Comparison of ENCODE assay signal across 9 cellular contexts in the genomic region with DNA sequence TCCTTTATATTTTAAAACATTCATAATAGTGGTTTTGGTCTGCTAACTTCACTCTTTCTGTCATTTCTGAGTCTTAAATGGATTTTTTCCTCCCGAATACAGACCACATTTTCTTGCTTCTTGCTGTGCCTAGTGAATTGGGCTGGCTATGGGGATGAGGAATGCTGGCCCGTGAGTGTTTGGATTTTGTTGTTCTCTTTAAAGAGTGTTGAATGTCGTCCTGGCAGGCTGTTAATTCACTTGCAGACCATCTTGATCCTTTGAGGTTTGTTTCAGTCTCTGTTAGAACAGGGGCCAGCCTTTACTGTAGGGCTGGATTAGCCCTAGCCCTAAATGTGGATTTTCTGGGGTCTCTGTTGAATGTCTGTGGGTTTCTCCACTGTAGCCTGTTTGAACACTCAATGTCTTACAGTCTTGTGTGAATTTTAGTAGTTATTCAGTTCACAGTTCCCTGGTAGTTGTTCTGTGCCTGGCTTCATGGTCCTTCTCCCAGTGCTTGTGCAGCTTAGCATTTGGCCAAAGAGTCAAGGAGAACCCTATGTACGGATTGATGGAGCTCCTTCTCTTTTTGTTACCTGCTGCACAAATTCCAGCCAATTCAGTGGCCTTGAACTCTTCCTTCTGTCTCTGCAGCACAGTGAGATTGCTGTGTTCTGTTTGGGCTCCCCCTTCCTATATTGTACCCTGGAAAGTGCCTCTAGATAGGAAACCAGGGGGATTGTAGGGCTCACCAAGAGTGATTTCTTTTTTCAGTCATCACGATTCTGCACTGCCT.
A peak's percentile ranks its signal among the peaks of the same experiment; 100 is the strongest.
DNase-seq lines count a peak whose midpoint lies in the region; ATAC-seq and TF ChIP-seq lines count a peak whose summit lies in the region.
"Had no signal": no experiment of that assay in that cellular context is flagged by ENCODE, and none has a peak within 500 bp of the region (broad histone marks: within the 10 kb centered on the region; RNA-seq: fewer than 3 reads in every experiment).

No MANE protein-coding gene starts in this region.

- H3K27ac Mint-ChIP-seq in MCF 10A (ENCODE audit: low read depth, unreplicated experiment), result peak overlapping the region; percentile 18

- peaks cover 3 to 19% of the 10 kb centered on the region in 2 donors for H3K4me1 ChIP-seq in breast epithelium
- H3K4me1 ChIP-seq in Panc1 (ENCODE audit: control insufficient read depth, insufficient read depth, low read length), result peaks cover 49% of the 10 kb centered on the region
- peaks cover 31% of the 10 kb centered on the region for H3K4me1 ChIP-seq in endocrine pancreas (ENCODE audit: control insufficient read depth, insufficient read depth, low read length)
- peaks cover 52 to 99% (median 84%) of the 10 kb centered on the region in 6 donors for H3K4me1 ChIP-seq in spleen

- DNase-seq in MCF 10A (ENCODE audit: unreplicated experiment), result no peak
- DNase-seq in breast epithelium (ENCODE audit: low spot score in 2 of 2), result no peak
- no peak for DNase-seq in Panc1 (ENCODE audit: low read depth, low spot score)
- no peak for DNase-seq in spleen
- DNase-seq in NCI-H2171 treated with DMSO at 0.1 percent for 48 hours (lab: John Stamatoyannopoulos, UW), result no peak
- DNase-seq in NAMALWA (ENCODE audit: low spot score), result no peak
- DNase-seq: H7 had no signal

- BruUV-seq in MCF 10A (replicated peaks; lab: Mats Ljungman, UMichigan) (no TSS peak), Panc1 (replicated peaks; lab: Mats Ljungman, UMichigan) (no TSS peak)

- no peak overlapping the region for H3K9ac ChIP-seq in endocrine pancreas (ENCODE audit: control insufficient read depth, insufficient read depth, low read length)

- H3K27me3 ChIP-seq in breast epithelium, result no peaks in the 10 kb centered on the region
- no peaks in the 10 kb centered on the region for H3K27me3 ChIP-seq in Panc1 (ENCODE audit: control insufficient read depth, insufficient read depth, low read length)
- H3K27me3 ChIP-seq in endocrine pancreas (ENCODE audit: control insufficient read depth, insufficient read depth, low read length), result no peaks in the 10 kb centered on the region
- H3K27me3 ChIP-seq in spleen (replicated peaks in 1 of 7), result no peaks in the 10 kb centered on the region

- H3K9me3 ChIP-seq in breast epithelium (no peaks in the 10 kb centered on the region), Panc1 (ENCODE audit: control insufficient read depth, insufficient read depth, low read depth, low read length) (no peaks in the 10 kb centered on the region), endocrine pancreas (ENCODE audit: control insufficient read depth, low read length) (no peaks in the 10 kb centered on the region), spleen (no peaks in the 10 kb centered on the region)

- peaks cover 5% of the 10 kb centered on the region for H3K36me3 Mint-ChIP-seq in MCF 10A (ENCODE audit: insufficient read depth, unreplicated experiment)

- intact Hi-C loops in MCF 10A (cut with micrococcal nuclease), result loop anchor here (5.0 kb wide), 2 partner anchors 95 to 120 kb away; partner anchors contain the start of gene DYRK1A
- intact Hi-C loops in breast epithelium (cut with DNase I; ENCODE audit: low total_unique reads), result no loop called here
- intact Hi-C loops in Panc1 (cut with micrococcal nuclease; ENCODE audit: unreplicated experiment), result no loop called here
- intact Hi-C loops in spleen (cut with DNase I; ENCODE audit: low total_unique reads), result loop anchor here (10.0 kb wide), 1 partner anchor 87 kb away; no protein-coding TSS in a partner anchor

- 65 to 78% (median 72%) methylated on average over 5 of the region's 5 CpGs for WGBS in spleen, 5 donors

- H3K4me3 Mint-ChIP-seq in MCF 10A (ENCODE audit: unreplicated experiment), result peak overlapping the region; percentile 70

- TF ChIP-seq CTCF in MCF 10A (IDR thresholded peaks at IDR 0.05; ENCODE audit: unreplicated experiment) (no peak), breast epithelium (IDR thresholded peaks at IDR 0.05) (no peak), Panc1 (IDR thresholded peaks at IDR 0.05) (no peak), spleen (IDR thresholded peaks at IDR 0.05 in 8 of 11, conservative IDR thresholded peaks at IDR 0.05 in 3 of 11) (no peak)

- no peak for TF ChIP-seq POLR2A in breast epithelium (IDR thresholded peaks at IDR 0.05)
- no peak for TF ChIP-seq POLR2A in spleen (IDR thresholded peaks at IDR 0.05)

- in situ Hi-C loops in Panc1 (cut with HindIII; ENCODE audit: low pct_unique_long_range_greater_than_20kb, low sequenced_read_pairs), result no loop called here

- H3K36me3 ChIP-seq in breast epithelium, result no peaks in the 10 kb centered on the region
- no peaks in the 10 kb centered on the region for H3K36me3 ChIP-seq in Panc1 (ENCODE audit: control insufficient read depth, insufficient read depth, low read length)
- no peaks in the 10 kb centered on the region for H3K36me3 ChIP-seq in endocrine pancreas (ENCODE audit: control insufficient read depth, insufficient read depth, low read length)
- peaks cover 0 to 3% (median 0%) of the 10 kb centered on the region in 6 donors for H3K36me3 ChIP-seq in spleen

- H3K4me3 ChIP-seq in breast epithelium, result no peak overlapping the region
- H3K4me3 ChIP-seq in Panc1 (ENCODE audit: low read depth in 2 of 2, low read length in 2 of 2), result no peak overlapping the region
- peak overlapping the region; percentile 73 for H3K4me3 ChIP-seq in endocrine pancreas (ENCODE audit: control insufficient read depth, insufficient read depth, low read length)
- H3K4me3 ChIP-seq in spleen, result no peak overlapping the region

- ATAC-seq in Panc1 (peak; percentile 57), GM21360 (IDR thresholded peaks at IDR 0.05; ENCODE audit: unreplicated experiment) (no peak)

- CTCF ChIA-PET in MCF 10A (lab: Yijun Ruan, JAX) (interaction anchor here (0.7 to 3.4 kb wide), 5 partner anchors 9 to 205 kb away, joined by 3 to 17 read pairs (median 3); no protein-coding TSS in a partner anchor), Panc1 (lab: Charles Lee) (interaction anchor here (0.7 kb wide), 1 partner anchor 63 kb away, joined by 4 read pairs; no protein-coding TSS in a partner anchor)

- H3K4me1 Mint-ChIP-seq in MCF 10A (ENCODE audit: insufficient read depth, unreplicated experiment), result peaks cover 43% of the 10 kb centered on the region

- no peaks in the 10 kb centered on the region for H3K27me3 Mint-ChIP-seq in MCF 10A (ENCODE audit: insufficient read depth, unreplicated experiment)

- H3K27ac ChIP-seq in breast epithelium (no peak overlapping the region), Panc1 (ENCODE audit: low read length) (peak overlapping the region; percentile 48), spleen (peak overlapping the region in 7 of 8 donors; percentile 5 to 70 (median 45))

- no peaks in the 10 kb centered on the region for H3K9me3 Mint-ChIP-seq in MCF 10A (ENCODE audit: unreplicated experiment)

- POLR2A ChIA-PET in MCF 10A (lab: Yijun Ruan, JAX) (interaction anchor here (0.6 to 3.2 kb wide), 4 partner anchors 11 to 91 kb away, joined by 3 to 9 read pairs (median 4); no protein-coding TSS in a partner anchor), Panc1 (lab: Charles Lee) (no interaction called here)

Comparison
In these comparisons a context has a peak if more than half of its experiments do, and no peak if none do; other contexts are left out.
1. intact Hi-C loops: an anchor here in MCF 10A (5.0 kb wide) and spleen (10.0 kb wide); none called in breast epithelium and Panc1.
2. H3K27ac ChIP-seq: peak in Panc1 (single experiment) and spleen (7 of 8); none in breast epithelium (0 of 2).